ENCODE assay signal across 14 cellular contexts in genomic region chr14:58282925-58283593, GRCh38. TPM values are rescaled to one million over a fixed set of nuclear protein-coding genes. Genes with fewer than 3 reads are reported as not detected.
A peak's percentile ranks its signal among the peaks of the same experiment; 100 is the strongest.
DNase-seq lines count a peak whose midpoint lies in the region; TF ChIP-seq lines count a peak whose summit lies in the region.
"Had no signal": no experiment of that assay in that cellular context is flagged by ENCODE, and none has a peak within 500 bp of the region (broad histone marks: within the 10 kb centered on the region; RNA-seq: fewer than 3 reads in every experiment).

No MANE protein-coding gene starts in this region.

- H3K27ac ChIP-seq in hepatocyte, result peak overlapping the region; percentile 87

- H3K36me3 ChIP-seq in hepatocyte (replicated peaks; ENCODE audit: insufficient read depth, low read depth), result no peaks in the 10 kb centered on the region
- H3K36me3 ChIP-seq: breast epithelium had no signal

- intact Hi-C loops in activated CD4-positive, alpha-beta T cell treated with anti-CD3 and anti-CD28 coated beads, Interleukin-2, amount 10 ng/mL, durations not matched to agents 24 days and 14 days (cut with micrococcal nuclease), result no loop called here

- H3K27me3 Mint-ChIP-seq in activated CD4-positive, alpha-beta T cell treated with anti-CD3 and anti-CD28 coated beads, Interleukin-2, amount 10 ng/mL, durations not matched to agents 24 days and 14 days, result no peaks in the 10 kb centered on the region
- peaks cover 3% of the 10 kb centered on the region; the same call in 1 of the 2 replicates for H3K27me3 Mint-ChIP-seq in HFFc6 (ENCODE audit: insufficient read depth)

- H3K9me3 Mint-ChIP-seq in activated CD4-positive, alpha-beta T cell treated with anti-CD3 and anti-CD28 coated beads, Interleukin-2, amount 10 ng/mL, durations not matched to agents 24 days and 14 days, result no peaks in the 10 kb centered on the region
- H3K9me3 Mint-ChIP-seq in HFFc6, result no peaks in the 10 kb centered on the region

- no peak overlapping the region for H2AFZ ChIP-seq in hepatocyte

- no peak overlapping the region for H3K4me2 ChIP-seq in hepatocyte

- H3K4me3 ChIP-seq in hepatocyte, result no peak overlapping the region
- H3K4me3 ChIP-seq: breast epithelium, SJSA1, tibial artery had no signal

- H3K79me2 ChIP-seq in hepatocyte, result peaks cover 93% of the 10 kb centered on the region

- no peak for TF ChIP-seq CTCF in HFFc6 (IDR thresholded peaks at IDR 0.05)
- no peak for TF ChIP-seq CTCF in hepatocyte (IDR thresholded peaks at IDR 0.05; ENCODE audit: poor library complexity)

- no peak overlapping the region for H3K4me3 Mint-ChIP-seq in activated CD4-positive, alpha-beta T cell treated with anti-CD3 and anti-CD28 coated beads, Interleukin-2, amount 10 ng/mL, durations not matched to agents 24 days and 14 days
- no peak overlapping the region; the same call in 1 of the 2 replicates for H3K4me3 Mint-ChIP-seq in HFFc6

- no peaks in the 10 kb centered on the region for H3K9me3 ChIP-seq in hepatocyte (ENCODE audit: low read depth)
- H3K9me3 ChIP-seq: breast epithelium, SJSA1, tibial artery had no signal

- no peaks in the 10 kb centered on the region for H3K27me3 ChIP-seq in hepatocyte
- H3K27me3 ChIP-seq: breast epithelium, SJSA1, tibial artery had no signal

- peaks cover 24% of the 10 kb centered on the region for H4K20me1 ChIP-seq in hepatocyte (ENCODE audit: insufficient read depth, poor library complexity, severe bottlenecking)

- peak; percentile 20 for DNase-seq in activated CD4-positive, alpha-beta T cell treated with anti-CD3 and anti-CD28 coated beads, Interleukin-2, amount 10 ng/mL, durations not matched to agents 24 days and 14 days
- DNase-seq in activated CD4-positive, alpha-beta T cell treated with anti-CD3 and anti-CD28 coated beads for 1 hour, result no peak
- DNase-seq in HFFc6, result no peak
- no peak for DNase-seq in hepatocyte (ENCODE audit: low spot score)
- peak; percentile 30 for DNase-seq in renal cortical epithelial cell (ENCODE audit: low read depth)
- no peak for DNase-seq in amygdala (lab: John Stamatoyannopoulos, UW)
- no peak for DNase-seq in stimulated activated CD8-positive, alpha-beta memory T cell treated with anti-CD3 and anti-CD28 coated beads, Interleukin-4, amount 100 ng/mL, for 48 hours
- no peak for DNase-seq in HPDE6-E6E7 (ENCODE audit: extremely low spot score)
- DNase-seq: HCEC 1CT; kidney; stimulated activated CD4-positive, alpha-beta T cell treated with anti-CD3 and anti-CD28 coated beads, Interleukin-12 subunit alpha, Interleukin-12 subunit beta, amount 100 ng/mL, for 4 hours; tibial artery had no signal

- H3K36me3 Mint-ChIP-seq in activated CD4-positive, alpha-beta T cell treated with anti-CD3 and anti-CD28 coated beads, Interleukin-2, amount 10 ng/mL, durations not matched to agents 24 days and 14 days (ENCODE audit: low read depth), result peaks cover 64% of the 10 kb centered on the region
- H3K36me3 Mint-ChIP-seq in HFFc6 (ENCODE audit: low read depth), result peaks cover 56% of the 10 kb centered on the region

- WGBS in hepatocyte (ENCODE audit: low lambda C conversion rate, missing lambda C conversion rate), result 85% methylated on average over 4 of the region's 4 CpGs

- H3K9me2 ChIP-seq in hepatocyte (replicated peaks; ENCODE audit: insufficient read depth), result no peaks in the 10 kb centered on the region

- H3K4me1 ChIP-seq in hepatocyte (ENCODE audit: insufficient read depth), result peaks cover 17% of the 10 kb centered on the region

- peaks cover 47% of the 10 kb centered on the region for H3K4me1 Mint-ChIP-seq in activated CD4-positive, alpha-beta T cell treated with anti-CD3 and anti-CD28 coated beads, Interleukin-2, amount 10 ng/mL, durations not matched to agents 24 days and 14 days
- peaks cover 55% of the 10 kb centered on the region for H3K4me1 Mint-ChIP-seq in HFFc6 (ENCODE audit: low read depth)

- peak overlapping the region; percentile 29 for H3K27ac Mint-ChIP-seq in activated CD4-positive, alpha-beta T cell treated with anti-CD3 and anti-CD28 coated beads, Interleukin-2, amount 10 ng/mL, durations not matched to agents 24 days and 14 days
- peak overlapping the region; percentile 78 for H3K27ac Mint-ChIP-seq in HFFc6

RNA-seq across cellular contexts. Expression of gene ARID4A, which starts 15.3 kb away (rescaled TPM):
- 18.7 and 20.3 TPM in 2 replicates for total RNA-seq in activated CD4-positive, alpha-beta T cell treated with anti-CD3 and anti-CD28 coated beads, Interleukin-2, amount 10 ng/mL, durations not matched to agents 24 days and 14 days
- total RNA-seq in HFFc6 (2021; fragmentation: NEBNext Ultra II Directional; extraction: Animal tissue kit (Norgen Biotek cat#: 25700)), result 10 to 100 TPM; 10.5 to 13.4 (median 12.3) TPM
- total RNA-seq in hepatocyte (15.0 and 15.9 TPM in 2 replicates), renal cortical epithelial cell (6.4 and 18.6 TPM in 2 replicates)
- polyA plus RNA-seq in hepatocyte, result 17.2 and 24.8 TPM in 2 replicates

RNA-seq across cellular contexts. Expression of gene PSMA3, which starts 38.4 kb away (rescaled TPM):
- 474 and 479 TPM in 2 replicates for total RNA-seq in activated CD4-positive, alpha-beta T cell treated with anti-CD3 and anti-CD28 coated beads, Interleukin-2, amount 10 ng/mL, durations not matched to agents 24 days and 14 days
- total RNA-seq in HFFc6 (2021; fragmentation: NEBNext Ultra II Directional; extraction: Animal tissue kit (Norgen Biotek cat#: 25700)), result 100 to 1,000 TPM; 158 to 210 (median 187) TPM
- total RNA-seq in hepatocyte (96.2 and 152 TPM in 2 replicates), renal cortical epithelial cell (136 and 142 TPM in 2 replicates)
- polyA plus RNA-seq in hepatocyte, result 174 and 186 TPM in 2 replicates

Comparison
In these comparisons a context has a peak if more than half of its experiments do, and no peak if none do; other contexts are left out.
1. DNase-seq: peak in activated CD4-positive, alpha-beta T cell treated with anti-CD3 and anti-CD28 coated beads, Interleukin-2, amount 10 ng/mL, durations not matched to agents 24 days and 14 days (single experiment) and renal cortical epithelial cell (single experiment); none in activated CD4-positive, alpha-beta T cell treated with anti-CD3 and anti-CD28 coated beads for 1 hour (single experiment), HFFc6 (single experiment), hepatocyte (single experiment), amygdala (0 of 56), stimulated activated CD8-positive, alpha-beta memory T cell treated with anti-CD3 and anti-CD28 coated beads, Interleukin-4, amount 100 ng/mL, for 48 hours (single experiment) and HPDE6-E6E7 (single experiment).